9 cellular contexts compared by ENCODE assay signal in the genomic region with DNA sequence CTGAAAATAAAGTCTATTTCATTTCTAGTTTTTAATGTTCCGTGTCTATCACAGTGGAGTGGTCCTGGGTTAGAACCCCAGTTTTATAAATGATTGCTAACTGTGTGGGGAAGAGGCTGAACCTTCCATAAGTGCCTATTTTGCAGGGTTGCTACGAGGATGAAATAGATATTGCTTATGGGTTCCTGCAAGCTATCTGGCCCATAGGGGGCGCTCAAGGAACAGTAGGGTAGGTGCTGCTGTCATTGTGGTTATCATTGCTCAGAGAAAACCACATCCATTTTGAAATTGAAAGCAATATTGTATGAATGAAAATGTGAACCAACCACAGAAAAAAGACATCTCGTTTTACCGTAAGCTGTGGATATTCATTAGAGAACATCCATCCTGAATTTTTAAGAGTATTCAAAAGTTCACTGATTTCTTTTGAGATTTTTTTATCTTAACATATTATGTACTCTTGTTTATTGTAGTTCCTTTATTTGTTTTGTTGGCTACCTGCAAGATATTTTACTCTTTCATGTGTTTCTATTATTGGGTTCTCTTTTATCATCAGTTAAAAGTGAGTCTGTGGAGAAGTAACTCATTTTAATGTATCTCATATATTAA.
A peak's percentile ranks its signal among the peaks of the same experiment; 100 is the strongest.
DNase-seq lines count a peak whose midpoint lies in the region; ATAC-seq lines count a peak whose summit lies in the region.
"Had no signal": no experiment of that assay in that cellular context is flagged by ENCODE, and none has a peak within 500 bp of the region (broad histone marks: within the 10 kb centered on the region; RNA-seq: fewer than 3 reads in every experiment).

No MANE protein-coding gene starts in this region.

- peaks cover 0 to 2% (median 0%) of the 10 kb centered on the region in 5 donors for H3K9me3 Mint-ChIP-seq in CD8-positive, alpha-beta memory T cell
- H3K9me3 Mint-ChIP-seq: activated naive CD4-positive, alpha-beta T cell treated with anti-CD3 and anti-CD28 coated beads, Interleukin-2, amount 50 U/mL, for 24 hours had no signal

- H3K4me2 ChIP-seq in mesendoderm (ENCODE audit: low read length) = no peak overlapping the region

- POLR2A ChIA-PET in CD8-positive, alpha-beta memory T cell (lab: Charles Lee) = no interaction called here

- H3K36me3 ChIP-seq in CD8-positive, alpha-beta memory T cell (ENCODE audit: insufficient read depth, low read length) = no peaks in the 10 kb centered on the region
- no peaks in the 10 kb centered on the region for H3K36me3 ChIP-seq in mesendoderm (ENCODE audit: control insufficient read depth, insufficient read depth, low read length)

- H3K36me3 Mint-ChIP-seq in CD8-positive, alpha-beta memory T cell = no peaks in the 10 kb centered on the region
- H3K36me3 Mint-ChIP-seq: activated naive CD4-positive, alpha-beta T cell treated with anti-CD3 and anti-CD28 coated beads, Interleukin-2, amount 50 U/mL, for 24 hours had no signal

- H4K8ac ChIP-seq in mesendoderm (ENCODE audit: low read depth, low read length) = no peak overlapping the region

- H2AK5ac ChIP-seq in mesendoderm (ENCODE audit: low read length) = no peak overlapping the region

- no peaks in the 10 kb centered on the region for H3K9me3 ChIP-seq in CD8-positive, alpha-beta memory T cell (ENCODE audit: low read length)

- H3K27ac ChIP-seq in CD8-positive, alpha-beta memory T cell (ENCODE audit: low read depth, low read length) = no peak overlapping the region
- H3K27ac ChIP-seq in mesendoderm (ENCODE audit: low read depth, low read length) = no peak overlapping the region

- H3K79me2 ChIP-seq in mesendoderm (ENCODE audit: control insufficient read depth, insufficient read depth, low read length) = no peaks in the 10 kb centered on the region

- CTCF ChIA-PET in CD8-positive, alpha-beta memory T cell (lab: Charles Lee) = no interaction called here

- no peak overlapping the region for H3K56ac ChIP-seq in mesendoderm (ENCODE audit: low read length)

- H2BK5ac ChIP-seq in mesendoderm (ENCODE audit: low read length) = no peak overlapping the region

- WGBS in mesendoderm (ENCODE audit: extremely low coverage, insufficient coverage, low lambda C conversion rate) = no CpG with 5 or more reads among the region's 5 CpGs

- peak; percentile 48 to 78 (median 58) for DNase-seq in CD8-positive, alpha-beta memory T cell
- DNase-seq in NCI-H526 treated with DMSO at 0.1 percent for 48 hours (lab: John Stamatoyannopoulos, UW) = peak; percentile 21
- peak; percentile 78 for DNase-seq in activated CD4-positive, alpha-beta T cell treated with anti-CD3 and anti-CD28 coated beads, Interleukin-2, amount 50 U/mL, for 1 hour
- DNase-seq in effector CD4-positive, alpha-beta T cell = peak; percentile 60
- peak; percentile 75 for DNase-seq in mesendoderm
- DNase-seq in stimulated activated CD8-positive, alpha-beta memory T cell treated with anti-CD3 and anti-CD28 coated beads, Interleukin-4, amount 100 ng/mL, for 24 hours (ENCODE audit: low read depth) = peak; percentile 71

- H3K4me3 Mint-ChIP-seq in CD8-positive, alpha-beta memory T cell = peak overlapping the region in 1 of 7 donors; percentile 15
- H3K4me3 Mint-ChIP-seq: activated naive CD4-positive, alpha-beta T cell treated with anti-CD3 and anti-CD28 coated beads, Interleukin-2, amount 50 U/mL, for 24 hours had no signal

- H3K4ac ChIP-seq in mesendoderm (ENCODE audit: low read depth, low read length) = no peak overlapping the region

- H3K79me1 ChIP-seq in mesendoderm (ENCODE audit: low read length) = no peaks in the 10 kb centered on the region

- H3K27me3 Mint-ChIP-seq in CD8-positive, alpha-beta memory T cell = peaks cover 0 to 8% of the 10 kb centered on the region in 2 donors

- no peak overlapping the region for H2BK120ac ChIP-seq in mesendoderm (ENCODE audit: low read depth, low read length)

- H3K27me3 ChIP-seq in CD8-positive, alpha-beta memory T cell (ENCODE audit: insufficient read depth, low read length, poor library complexity, severe bottlenecking) = no peaks in the 10 kb centered on the region
- H3K27me3 ChIP-seq in mesendoderm (ENCODE audit: insufficient read depth, low read length, poor library complexity) = no peaks in the 10 kb centered on the region

- no peaks in the 10 kb centered on the region for H3K4me1 ChIP-seq in CD8-positive, alpha-beta memory T cell (ENCODE audit: insufficient read depth, low read length)
- H3K4me1 ChIP-seq in mesendoderm (ENCODE audit: control insufficient read depth, low read depth, low read length) = no peaks in the 10 kb centered on the region

- H3K4me1 Mint-ChIP-seq in CD8-positive, alpha-beta memory T cell = peaks cover 5 to 11% (median 6%) of the 10 kb centered on the region in 3 donors

- no peak overlapping the region for H3K18ac ChIP-seq in mesendoderm (ENCODE audit: low read length)

- no peak overlapping the region for H3K23ac ChIP-seq in mesendoderm (ENCODE audit: low read length)

- H2BK15ac ChIP-seq in mesendoderm (replicated peaks; ENCODE audit: low read depth) = no peak overlapping the region

- no peak overlapping the region for H4K5ac ChIP-seq in mesendoderm (ENCODE audit: low read length)

- peak; percentile 93 for ATAC-seq in GM19397 (IDR thresholded peaks at IDR 0.05; ENCODE audit: unreplicated experiment)
- peak; percentile 81 for ATAC-seq in HG03457 (IDR thresholded peaks at IDR 0.05; ENCODE audit: unreplicated experiment)

- no peak overlapping the region for H3K4me3 ChIP-seq in CD8-positive, alpha-beta memory T cell (ENCODE audit: low read length)
- no peak overlapping the region for H3K4me3 ChIP-seq in mesendoderm (ENCODE audit: low read length)

- no peak overlapping the region for H3K9ac ChIP-seq in mesendoderm (ENCODE audit: low read length)

- H3K27ac Mint-ChIP-seq in CD8-positive, alpha-beta memory T cell = no peak overlapping the region
- H3K27ac Mint-ChIP-seq: activated naive CD4-positive, alpha-beta T cell treated with anti-CD3 and anti-CD28 coated beads, Interleukin-2, amount 50 U/mL, for 24 hours had no signal

Comparison
In these comparisons a context has a peak if more than half of its experiments do, and no peak if none do; other contexts are left out.
1. DNase-seq: peak in every context shown above with its lines; median percentile 78 in activated CD4-positive, alpha-beta T cell treated with anti-CD3 and anti-CD28 coated beads, Interleukin-2, amount 50 U/mL, for 1 hour; 75 in mesendoderm; 71 in stimulated activated CD8-positive, alpha-beta memory T cell treated with anti-CD3 and anti-CD28 coated beads, Interleukin-4, amount 100 ng/mL, for 24 hours; 60 in effector CD4-positive, alpha-beta T cell; 58 in CD8-positive, alpha-beta memory T cell; 21 in NCI-H526 treated with DMSO at 0.1 percent for 48 hours.